Comparison of ENCODE assay signal across 1 cellular context in genomic region chr1:39788426-39788757, GRCh38.
TF ChIP-seq lines count a peak whose summit lies in the region.

No MANE protein-coding gene starts in this region.

TF ChIP-seq in liver, 16 proteins besides CTCF, POLR2A, EP300 and RAD21 (continued from another document):
- no peak for TF ChIP-seq MAX (IDR thresholded peaks at IDR 0.05)
- TF ChIP-seq SP1 (IDR thresholded peaks at IDR 0.05), result no peak
- TF ChIP-seq ATF3 (IDR thresholded peaks at IDR 0.05), result no peak
- no peak for TF ChIP-seq REST (IDR thresholded peaks at IDR 0.05)
- TF ChIP-seq HNF4A (conservative IDR thresholded peaks at IDR 0.05), result no peak
- no peak for TF ChIP-seq FOXA1 (IDR thresholded peaks at IDR 0.05)
- TF ChIP-seq EGR1 (IDR thresholded peaks at IDR 0.05; ENCODE audit: low read depth in 2 of 2), result no peak
- no peak for TF ChIP-seq RXRA (IDR thresholded peaks at IDR 0.05)
- no peak for TF ChIP-seq TAF1 (conservative IDR thresholded peaks at IDR 0.05)
- TF ChIP-seq ZBTB33 (IDR thresholded peaks at IDR 0.05), result no peak
- TF ChIP-seq JUND (IDR thresholded peaks at IDR 0.05), result no peak
TF ChIP-seq in liver: peak in this region for 0.
